ENCODE assay signal across 8 cellular contexts in genomic region chr3:69012111-69012835, GRCh38.
A peak's percentile ranks its signal among the peaks of the same experiment; 100 is the strongest.
DNase-seq lines count a peak whose midpoint lies in the region; ATAC-seq and TF ChIP-seq lines count a peak whose summit lies in the region.

No MANE protein-coding gene starts in this region.

- H3K36me3 ChIP-seq in stomach smooth muscle (ENCODE audit: control insufficient read depth in 2 of 2, insufficient read depth in 2 of 2, low read length in 2 of 2), result peaks cover 9 to 10% of the 10 kb centered on the region in 2 donors

- H3K9me3 ChIP-seq in stomach smooth muscle (ENCODE audit: control insufficient read depth in 2 of 2, low read length in 2 of 2), result no peaks in the 10 kb centered on the region

- H3K4me3 Mint-ChIP-seq in T-helper 1 cell treated with Interleukin-12 subunit alpha and Interleukin-12 subunit beta and Interleukin-4 antibody, amounts not matched to agents 30 μg/mL and 1 μg/mL, for 36 hours, result peak overlapping the region; percentile 91

- H3K4me3 ChIP-seq in astrocyte of the cerebellum (ENCODE audit: low read depth, low read length), result peak overlapping the region; percentile 60
- H3K4me3 ChIP-seq in stomach smooth muscle (ENCODE audit: low read length in 2 of 2), result peak overlapping the region; percentile 81 to 90

- peak overlapping the region; percentile 88 to 94 for H3K9ac ChIP-seq in stomach smooth muscle (ENCODE audit: low read length in 2 of 2)

- H3K27ac Mint-ChIP-seq in T-helper 1 cell treated with Interleukin-12 subunit alpha and Interleukin-12 subunit beta and Interleukin-4 antibody, amounts not matched to agents 30 μg/mL and 1 μg/mL, for 36 hours, result peak overlapping the region; percentile 77

- peaks cover 27% of the 10 kb centered on the region for H3K4me1 ChIP-seq in stomach smooth muscle (ENCODE audit: control insufficient read depth, insufficient read depth, low read length)

- no peaks in the 10 kb centered on the region for H3K27me3 ChIP-seq in stomach smooth muscle (ENCODE audit: control insufficient read depth in 1 of 2, insufficient read depth in 2 of 2, low read length in 2 of 2)

- H3K27ac ChIP-seq in stomach smooth muscle (ENCODE audit: low read length), result peak overlapping the region; percentile 96

- H3K36me3 Mint-ChIP-seq in T-helper 1 cell treated with Interleukin-12 subunit alpha and Interleukin-12 subunit beta and Interleukin-4 antibody, amounts not matched to agents 30 μg/mL and 1 μg/mL, for 36 hours (ENCODE audit: low read depth), result peaks cover 7% of the 10 kb centered on the region

- peaks cover 25% of the 10 kb centered on the region for H3K4me1 Mint-ChIP-seq in T-helper 1 cell treated with Interleukin-12 subunit alpha and Interleukin-12 subunit beta and Interleukin-4 antibody, amounts not matched to agents 30 μg/mL and 1 μg/mL, for 36 hours (ENCODE audit: low read depth)

- ATAC-seq in GM21737 (IDR thresholded peaks at IDR 0.05; ENCODE audit: unreplicated experiment), result no peak

- no peak for DNase-seq in T-helper 1 cell
- no peak for DNase-seq in astrocyte of the cerebellum (ENCODE audit: low read depth)
- peak; percentile 9 for DNase-seq in iris pigment epithelial cell (ENCODE audit: low read depth)
- DNase-seq in DMS153 (lab: John Stamatoyannopoulos, UW), result no peak
- DNase-seq in GM13976 (ENCODE audit: low spot score), result no peak

- in situ Hi-C loops in astrocyte of the cerebellum (cut with HindIII; ENCODE audit: low sequenced_read_pairs), result no loop called here
- in situ Hi-C loops in GM13976 (cut with MboI; ENCODE audit: low sequenced_read_pairs, unreplicated experiment), result no loop called here

- H3K9me3 Mint-ChIP-seq in T-helper 1 cell treated with Interleukin-12 subunit alpha and Interleukin-12 subunit beta and Interleukin-4 antibody, amounts not matched to agents 30 μg/mL and 1 μg/mL, for 36 hours, result no peaks in the 10 kb centered on the region

- TF ChIP-seq CTCF in astrocyte of the cerebellum (IDR thresholded peaks at IDR 0.05; ENCODE audit: low read depth, low read length, missing control alignments) (no peak), GM13976 (IDR thresholded peaks at IDR 0.05; ENCODE audit: borderline replicate concordance, control extremely low read depth, extremely low read depth, insufficient read depth, missing control alignments) (no peak)

- no peaks in the 10 kb centered on the region for H3K27me3 Mint-ChIP-seq in T-helper 1 cell treated with Interleukin-12 subunit alpha and Interleukin-12 subunit beta and Interleukin-4 antibody, amounts not matched to agents 30 μg/mL and 1 μg/mL, for 36 hours (ENCODE audit: low read depth)
